Comparison of ENCODE assay signal across 8 cellular contexts in the genomic region with DNA sequence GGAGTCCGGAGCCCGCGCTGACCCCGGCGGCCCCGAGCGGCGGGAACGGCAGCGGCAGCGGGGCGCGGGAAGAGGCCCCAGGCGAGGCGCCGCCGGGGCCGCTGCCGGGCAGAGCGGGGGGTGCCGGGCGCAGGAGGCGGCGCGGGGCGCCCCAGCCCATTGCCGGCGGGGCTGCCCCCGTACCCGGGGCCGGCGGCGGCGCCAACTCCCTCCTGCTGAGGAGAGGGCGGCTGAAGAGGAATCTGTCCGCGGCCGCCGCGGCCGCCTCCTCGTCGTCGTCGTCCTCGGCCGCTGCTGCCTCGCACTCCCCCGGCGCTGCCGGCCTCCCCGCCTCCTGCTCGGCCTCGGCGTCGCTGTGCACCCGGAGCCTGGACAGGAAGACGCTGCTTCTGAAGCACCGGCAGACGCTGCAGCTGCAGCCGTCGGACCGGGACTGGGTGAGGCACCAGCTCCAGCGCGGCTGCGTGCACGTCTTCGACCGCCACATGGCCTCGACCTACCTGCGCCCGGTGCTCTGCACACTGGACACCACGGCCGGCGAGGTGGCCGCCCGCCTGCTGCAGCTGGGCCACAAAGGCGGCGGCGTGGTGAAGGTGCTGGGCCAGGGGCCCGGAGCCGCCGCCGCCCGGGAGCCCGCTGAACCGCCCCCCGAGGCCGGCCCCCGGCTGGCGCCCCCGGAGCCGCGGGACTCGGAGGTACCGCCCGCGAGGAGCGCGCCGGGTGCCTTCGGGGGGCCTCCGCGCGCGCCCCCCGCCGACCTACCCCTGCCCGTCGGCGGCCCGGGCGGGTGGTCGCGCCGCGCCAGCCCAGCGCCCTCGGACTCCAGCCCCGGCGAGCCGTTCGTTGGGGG. TPM values are rescaled to one million over a fixed set of nuclear protein-coding genes. Genes with fewer than 3 reads are reported as not detected.
A peak's percentile ranks its signal among the peaks of the same experiment; 100 is the strongest.
DNase-seq lines count a peak whose midpoint lies in the region; ATAC-seq and TF ChIP-seq lines count a peak whose summit lies in the region.

No MANE protein-coding gene starts in this region.

- intact Hi-C loops in heart left ventricle (cut with DNase I) (loop anchor here (2.0 to 10.0 kb wide), 20 partner anchors 81 to 709 kb away; a partner anchor contains a TSS), psoas muscle (cut with DNase I) (loop anchor here (1.0 to 10.0 kb wide), 6 partner anchors 121 to 709 kb away; a partner anchor contains a TSS)

- H3K27ac ChIP-seq in SK-N-SH (ENCODE audit: low read depth in 2 of 2, low read length in 1 of 2) (peak overlapping the region; percentile 50 to 87; a peak in 2 of 4 replicates), heart left ventricle (peak overlapping the region; percentile 60 to 98 (median 86)), psoas muscle (peak overlapping the region; percentile 78)

- peaks cover 2% of the 10 kb centered on the region for H3K36me3 Mint-ChIP-seq in activated naive CD8-positive, alpha-beta T cell treated with anti-CD3 and anti-CD28 coated beads, Interleukin-2, amount 50 U/mL, for 24 hours (ENCODE audit: low read depth)

- ATAC-seq in GM19463 (IDR thresholded peaks at IDR 0.05; ENCODE audit: unreplicated experiment) (peak; percentile 25), HG03521 (IDR thresholded peaks at IDR 0.05; ENCODE audit: unreplicated experiment) (peak; percentile 28), heart left ventricle (peak in 1 of 4 donors; percentile 1), psoas muscle (no peak)
- ATAC-seq in activated naive CD8-positive, alpha-beta T cell treated with anti-CD3 and anti-CD28 coated beads, Interleukin-2, amount 50 U/mL, for 24 hours, result peak; percentile 13

- POLR2A ChIA-PET in SK-N-SH (lab: Yijun Ruan, JAX), result interaction anchor here (1.4 kb wide), 1 partner anchor 267 kb away, joined by 3 read pairs; no protein-coding TSS in a partner anchor

- peaks cover 6% of the 10 kb centered on the region; the same call in 1 of the 2 replicates for H4K20me1 ChIP-seq in SK-N-SH (ENCODE audit: insufficient read depth)

- no peaks in the 10 kb centered on the region for H3F3A ChIP-seq in SK-N-SH (replicated peaks; ENCODE audit: insufficient read depth)

- CTCF ChIA-PET in SK-N-SH (lab: Yijun Ruan, JAX), result interaction anchor here (1.2 to 5.0 kb wide), 9 partner anchors 40 to 290 kb away, joined by 3 to 64 read pairs (median 4); no protein-coding TSS in a partner anchor

- peak overlapping the region; percentile 60; the same call in 1 of the 2 replicates for H3K9ac ChIP-seq in SK-N-SH

- no peak for TF ChIP-seq EP300 in SK-N-SH (IDR thresholded peaks at IDR 0.05; ENCODE audit: borderline replicate concordance in 1 of 2, low read depth in 1 of 2, low read length in 1 of 2)

- H3K27me3 ChIP-seq in SK-N-SH (ENCODE audit: insufficient read depth) (no peaks in the 10 kb centered on the region), heart left ventricle (no peaks in the 10 kb centered on the region), psoas muscle (ENCODE audit: insufficient read depth in 3 of 3, low read length in 2 of 3) (no peaks in the 10 kb centered on the region)

- H3K4me3 Mint-ChIP-seq in activated naive CD8-positive, alpha-beta T cell treated with anti-CD3 and anti-CD28 coated beads, Interleukin-2, amount 50 U/mL, for 24 hours, result peak overlapping the region; percentile 87

- H3K9me2 ChIP-seq in SK-N-SH, result no peaks in the 10 kb centered on the region

- H3K27ac Mint-ChIP-seq in activated naive CD8-positive, alpha-beta T cell treated with anti-CD3 and anti-CD28 coated beads, Interleukin-2, amount 50 U/mL, for 24 hours, result no peak overlapping the region

- H2AFZ ChIP-seq in SK-N-SH (ENCODE audit: low read depth), result no peak overlapping the region; the same call in 1 of the 2 replicates

- H3K27me3 Mint-ChIP-seq in activated naive CD8-positive, alpha-beta T cell treated with anti-CD3 and anti-CD28 coated beads, Interleukin-2, amount 50 U/mL, for 24 hours, result no peaks in the 10 kb centered on the region

- TF ChIP-seq CTCF in SK-N-SH (IDR thresholded peaks at IDR 0.05) (no peak), heart left ventricle (IDR thresholded peaks at IDR 0.05) (no peak), psoas muscle (IDR thresholded peaks at IDR 0.05) (no peak)

- H3K4me1 Mint-ChIP-seq in activated naive CD8-positive, alpha-beta T cell treated with anti-CD3 and anti-CD28 coated beads, Interleukin-2, amount 50 U/mL, for 24 hours, result peaks cover 45% of the 10 kb centered on the region

- H3K9me3 ChIP-seq in SK-N-SH (no peaks in the 10 kb centered on the region), heart left ventricle (no peaks in the 10 kb centered on the region), psoas muscle (no peaks in the 10 kb centered on the region)

- WGBS in SK-N-SH (ENCODE audit: low lambda C conversion rate), result 0% methylated on average over 5 of the region's 123 CpGs
- 0 to 1% (median 0%) methylated on average over 12 to 123 of the region's 123 CpGs for WGBS in heart left ventricle, 4 donors
- WGBS in psoas muscle, 3 donors, result 0 to 1% (median 1%) methylated on average over 69 to 120 of the region's 123 CpGs

- H3K36me3 ChIP-seq in SK-N-SH (replicated peaks in 1 of 2; ENCODE audit: control insufficient read depth in 1 of 2, insufficient read depth in 2 of 2, low read length in 1 of 2) (no peaks in the 10 kb centered on the region), heart left ventricle (no peaks in the 10 kb centered on the region), psoas muscle (ENCODE audit: insufficient read depth in 1 of 2, low read depth in 1 of 2) (no peaks in the 10 kb centered on the region)

- H3K4me2 ChIP-seq in SK-N-SH, result peak overlapping the region; percentile 74; the same call in 1 of the 2 replicates

- DNase-seq in COR-L47 (lab: John Stamatoyannopoulos, UW) (peak; percentile 70), SK-N-SH (peak; percentile 77), heart left ventricle (peak; percentile 39 to 81 (median 59)), psoas muscle (peak; percentile 59 to 76), SW 1271 (lab: John Stamatoyannopoulos, UW) (no peak)
- DNase-seq in activated naive CD8-positive, alpha-beta T cell treated with anti-CD3 and anti-CD28 coated beads, Interleukin-2, amount 50 U/mL, for 24 hours, result peak; percentile 62

- peaks cover 7 to 11% of the 10 kb centered on the region in 2 experiments; a peak in 3 of 4 replicates for H3K4me1 ChIP-seq in SK-N-SH (ENCODE audit: control insufficient read depth in 1 of 2, insufficient read depth in 2 of 2, low read depth in 1 of 2, low read length in 1 of 2)
- peaks cover 0 to 45% (median 20%) of the 10 kb centered on the region in 12 donors for H3K4me1 ChIP-seq in heart left ventricle
- H3K4me1 ChIP-seq in psoas muscle, result peaks cover 22% of the 10 kb centered on the region

- H3K79me2 ChIP-seq in SK-N-SH (ENCODE audit: insufficient read depth), result peaks cover 39% of the 10 kb centered on the region

- H3K9me3 Mint-ChIP-seq in activated naive CD8-positive, alpha-beta T cell treated with anti-CD3 and anti-CD28 coated beads, Interleukin-2, amount 50 U/mL, for 24 hours, result no peaks in the 10 kb centered on the region

- TF ChIP-seq POLR2A in heart left ventricle (IDR thresholded peaks at IDR 0.05), result no peak

- TF ChIP-seq RAD21 in SK-N-SH (IDR thresholded peaks at IDR 0.05; ENCODE audit: low read length), result no peak

- H3K4me3 ChIP-seq in SK-N-SH (ENCODE audit: low read depth in 2 of 2, low read length in 1 of 2) (peak overlapping the region; percentile 70 to 77), heart left ventricle (peak overlapping the region; percentile 64 to 88 (median 76)), psoas muscle (peak overlapping the region; percentile 79)

TF ChIP-seq in SK-N-SH, 30 proteins besides CTCF, POLR2A, EP300 and RAD21 (continues in another document):
- TF ChIP-seq MXI1 (IDR thresholded peaks at IDR 0.05; ENCODE audit: low read depth, low read length) (no peak), TAF1 (IDR thresholded peaks at IDR 0.05; ENCODE audit: borderline replicate concordance, low read depth, low read length) (0 out of 2 replicates have a peak, but pooled peaks have one; percentile 30), SIN3A (IDR thresholded peaks at IDR 0.05; ENCODE audit: borderline replicate concordance, low read depth, low read length) (0 out of 2 replicates have a peak, but pooled peaks have one; percentile 45), RCOR1 (IDR thresholded peaks at IDR 0.05; ENCODE audit: low read length) (no peak), NRF1 (IDR thresholded peaks at IDR 0.05; ENCODE audit: low read depth, low read length) (no peak), POLR2AphosphoS5 (IDR thresholded peaks at IDR 0.05; ENCODE audit: low read depth, low read length) (no peak), GATA2 (CRISPR knock-in tag; IDR thresholded peaks at IDR 0.05) (no peak), GABPA (IDR thresholded peaks at IDR 0.05; ENCODE audit: low read depth) (no peak), RFX5 (IDR thresholded peaks at IDR 0.05; ENCODE audit: low read length) (no peak), FOSL2 (IDR thresholded peaks at IDR 0.05; ENCODE audit: borderline replicate concordance, low read depth) (no peak), YY1 (IDR thresholded peaks at IDR 0.05; ENCODE audit: low read depth) (no peak), JUND (IDR thresholded peaks at IDR 0.05) (no peak)
- TF ChIP-seq, protein P1, sequence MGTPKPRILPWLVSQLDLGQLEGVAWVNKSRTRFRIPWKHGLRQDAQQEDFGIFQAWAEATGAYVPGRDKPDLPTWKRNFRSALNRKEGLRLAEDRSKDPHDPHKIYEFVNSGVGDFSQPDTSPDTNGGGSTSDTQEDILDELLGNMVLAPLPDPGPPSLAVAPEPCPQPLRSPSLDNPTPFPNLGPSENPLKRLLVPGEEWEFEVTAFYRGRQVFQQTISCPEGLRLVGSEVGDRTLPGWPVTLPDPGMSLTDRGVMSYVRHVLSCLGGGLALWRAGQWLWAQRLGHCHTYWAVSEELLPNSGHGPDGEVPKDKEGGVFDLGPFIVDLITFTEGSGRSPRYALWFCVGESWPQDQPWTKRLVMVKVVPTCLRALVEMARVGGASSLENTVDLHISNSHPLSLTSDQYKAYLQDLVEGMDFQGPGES (IDR thresholded peaks at IDR 0.05; ENCODE audit: low read depth, low read length), result no peak
- TF ChIP-seq, protein P2, sequence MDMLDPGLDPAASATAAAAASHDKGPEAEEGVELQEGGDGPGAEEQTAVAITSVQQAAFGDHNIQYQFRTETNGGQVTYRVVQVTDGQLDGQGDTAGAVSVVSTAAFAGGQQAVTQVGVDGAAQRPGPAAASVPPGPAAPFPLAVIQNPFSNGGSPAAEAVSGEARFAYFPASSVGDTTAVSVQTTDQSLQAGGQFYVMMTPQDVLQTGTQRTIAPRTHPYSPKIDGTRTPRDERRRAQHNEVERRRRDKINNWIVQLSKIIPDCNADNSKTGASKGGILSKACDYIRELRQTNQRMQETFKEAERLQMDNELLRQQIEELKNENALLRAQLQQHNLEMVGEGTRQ (IDR thresholded peaks at IDR 0.05; ENCODE audit: borderline replicate concordance, low read depth, low read length), result no peak

RNA-seq across cellular contexts. Expression of a gene that starts 0.7 kb away (rescaled TPM):
- 4.0 and 4.6 TPM in 2 replicates for polyA plus RNA-seq in SK-N-SH (2012; rRNA removed)
- 3.1 and 4.0 TPM in 2 replicates for polyA plus RNA-seq in SK-N-SH (2012; cell fraction: cytosol; rRNA removed)
- polyA plus RNA-seq in SK-N-SH (2012; cell fraction: nucleus; rRNA removed), result 5.5 and 6.0 TPM in 2 replicates
- 10 to 100 TPM in 1 of 9 donors, 1 to 10 TPM in 8; 4.9 to 11.1 (median 6.3) TPM for total RNA-seq in heart left ventricle
- 1 to 10 TPM; 1.7 to 2.6 TPM for polyA plus RNA-seq in heart left ventricle
- total RNA-seq in psoas muscle, result 1 to 10 TPM; 3.5 to 6.4 (median 5.7) TPM
- polyA plus RNA-seq in psoas muscle, result 1 to 10 TPM in 2 of 3 donors, under 1 TPM in 1; 0.79 to 2.6 (median 2.5) TPM

Comparison
In these comparisons a context has a peak if more than half of its experiments do, and no peak if none do; other contexts are left out.
1. DNase-seq: peak in COR-L47 (single experiment), SK-N-SH (single experiment), activated naive CD8-positive, alpha-beta T cell treated with anti-CD3 and anti-CD28 coated beads, Interleukin-2, amount 50 U/mL, for 24 hours (single experiment), heart left ventricle (5 of 5) and psoas muscle (2 of 2); none in SW 1271 (0 of 2).
2. ATAC-seq: peak in GM19463 (single experiment), HG03521 (single experiment) and activated naive CD8-positive, alpha-beta T cell treated with anti-CD3 and anti-CD28 coated beads, Interleukin-2, amount 50 U/mL, for 24 hours (single experiment); none in psoas muscle (0 of 4).
3. Peak in every context shown above with its lines, with median percentiles within 50 percentile points of each other: H3K27ac ChIP-seq and H3K4me3 ChIP-seq.